19 cellular contexts compared by ENCODE assay signal in the genomic region with DNA sequence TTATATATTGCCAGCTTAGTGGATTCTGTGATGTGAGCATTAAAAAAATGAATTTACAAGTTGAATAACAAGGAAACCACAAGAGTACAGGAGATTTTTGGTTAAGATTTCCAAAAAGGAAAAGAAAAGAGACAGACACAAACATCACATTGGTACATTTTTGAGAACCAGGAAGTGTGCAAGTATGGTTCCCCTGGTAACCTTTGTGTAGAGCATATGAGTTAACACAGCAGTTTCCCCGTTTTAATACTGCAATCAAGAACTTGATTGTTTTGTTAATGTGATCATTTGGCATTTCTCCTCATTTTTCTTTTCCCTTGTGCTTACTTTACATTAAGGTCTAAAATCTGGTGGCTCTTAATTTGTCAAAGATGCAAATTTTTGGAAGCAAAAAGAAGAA.
DNase-seq lines count a peak whose midpoint lies in the region; ATAC-seq lines count a peak whose summit lies in the region.
"Had no signal": no experiment of that assay in that cellular context is flagged by ENCODE, and none has a peak within 500 bp of the region (broad histone marks: within the 10 kb centered on the region; RNA-seq: fewer than 3 reads in every experiment).

No MANE protein-coding gene starts in this region.

- peak overlapping the region in 2 of 10 donors; percentile 4 to 10 for H3K4me3 Mint-ChIP-seq in naive thymus-derived CD8-positive, alpha-beta T cell
- H3K4me3 Mint-ChIP-seq: activated CD8-positive, alpha-beta memory T cell treated with anti-CD3 and anti-CD28 coated beads, Interleukin-2, amount 10 ng/mL, durations not matched to agents 7 days and 5 days had no signal

- H3K36me3 Mint-ChIP-seq in naive thymus-derived CD8-positive, alpha-beta T cell: no peaks in the 10 kb centered on the region
- H3K36me3 Mint-ChIP-seq: activated CD8-positive, alpha-beta memory T cell treated with anti-CD3 and anti-CD28 coated beads, Interleukin-2, amount 10 ng/mL, durations not matched to agents 7 days and 5 days had no signal

- peaks cover 0 to 2% (median 0%) of the 10 kb centered on the region in 9 donors for H3K9me3 Mint-ChIP-seq in naive thymus-derived CD8-positive, alpha-beta T cell

- ATAC-seq in GM18868 (IDR thresholded peaks at IDR 0.05; ENCODE audit: unreplicated experiment) (peak; percentile 48), GM18498 (IDR thresholded peaks at IDR 0.05; ENCODE audit: unreplicated experiment) (no peak), GM18909 (IDR thresholded peaks at IDR 0.05; ENCODE audit: poor library complexity, unreplicated experiment) (no peak), GM19463 (IDR thresholded peaks at IDR 0.05; ENCODE audit: unreplicated experiment) (no peak)
- peak; percentile 49 to 55 for ATAC-seq in naive thymus-derived CD8-positive, alpha-beta T cell
- ATAC-seq: activated CD8-positive, alpha-beta memory T cell treated with anti-CD3 and anti-CD28 coated beads, Interleukin-2, amount 10 ng/mL, durations not matched to agents 7 days and 5 days; body of pancreas; lower lobe of right lung; upper lobe of right lung had no signal

- H3K4me1 Mint-ChIP-seq in naive thymus-derived CD8-positive, alpha-beta T cell: peaks cover 3 to 15% (median 10%) of the 10 kb centered on the region in 4 donors
- H3K4me1 Mint-ChIP-seq: activated CD8-positive, alpha-beta memory T cell treated with anti-CD3 and anti-CD28 coated beads, Interleukin-2, amount 10 ng/mL, durations not matched to agents 7 days and 5 days had no signal

- H3K27me3 Mint-ChIP-seq in naive thymus-derived CD8-positive, alpha-beta T cell: peaks cover 0 to 5% (median 0%) of the 10 kb centered on the region in 5 donors
- H3K27me3 Mint-ChIP-seq: activated CD8-positive, alpha-beta memory T cell treated with anti-CD3 and anti-CD28 coated beads, Interleukin-2, amount 10 ng/mL, durations not matched to agents 7 days and 5 days had no signal

- POLR2A ChIA-PET in naive thymus-derived CD8-positive, alpha-beta T cell (lab: Charles Lee): no interaction called here

- DNase-seq in NCI-H748 treated with DMSO at 0.1 percent for 48 hours (lab: John Stamatoyannopoulos, UW) (peak; percentile 18), dermis microvascular lymphatic vessel endothelial cell (ENCODE audit: low read depth in 2 of 2) (peak; percentile 63 to 95)
- peak in 3 of 10 donors; percentile 3 to 15 (median 7) for DNase-seq in naive thymus-derived CD8-positive, alpha-beta T cell
- DNase-seq: activated CD4-positive, alpha-beta T cell treated with anti-CD3 and anti-CD28 coated beads for 4 hours; activated CD8-positive, alpha-beta memory T cell treated with anti-CD3 and anti-CD28 coated beads, Interleukin-2, amount 10 ng/mL, durations not matched to agents 7 days and 5 days; BE2C; body of pancreas; GDM1; HCEC 1CT; lower lobe of right lung; MG63; NCI-H1694 treated with DMSO at 0.1 percent for 48 hours; NCI-H345; stimulated activated CD4-positive, alpha-beta T cell treated with anti-CD3 and anti-CD28 coated beads, Interleukin-2, amount 100 ng/mL, for 24 hours; upper lobe of right lung had no signal

- H3K27ac Mint-ChIP-seq in naive thymus-derived CD8-positive, alpha-beta T cell: peak overlapping the region in 6 of 10 donors; percentile 3 to 68 (median 24)
- H3K27ac Mint-ChIP-seq: activated CD8-positive, alpha-beta memory T cell treated with anti-CD3 and anti-CD28 coated beads, Interleukin-2, amount 10 ng/mL, durations not matched to agents 7 days and 5 days had no signal

Comparison
In these comparisons a context has a peak if more than half of its experiments do, and no peak if none do; other contexts are left out.
1. ATAC-seq: peak in GM18868 (single experiment) and naive thymus-derived CD8-positive, alpha-beta T cell (2 of 2); none in GM18498 (single experiment), GM18909 (single experiment) and GM19463 (single experiment).